ENCODE assay signal across 13 cellular contexts in the genomic region with DNA sequence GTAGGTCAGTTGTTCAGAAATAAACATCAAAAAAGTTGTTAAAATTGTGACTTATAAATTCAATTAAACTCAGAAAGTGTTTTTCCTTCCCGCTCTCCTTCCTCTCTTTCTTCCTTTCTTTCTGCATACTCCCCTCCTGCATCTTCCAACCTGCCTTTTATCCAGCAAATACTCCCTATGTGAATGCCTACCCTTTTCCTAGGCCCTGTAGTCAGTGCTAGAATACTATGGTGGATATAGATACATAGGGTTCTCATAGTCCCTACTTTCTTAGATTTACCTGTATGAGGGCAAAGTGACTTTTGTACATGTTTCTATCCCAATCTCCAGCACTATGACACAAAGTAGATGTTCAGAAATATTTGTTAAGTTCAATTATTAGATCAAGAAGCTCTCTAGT.
"Had no signal": no experiment of that assay in that cellular context is flagged by ENCODE, and none has a peak within 500 bp of the region (broad histone marks: within the 10 kb centered on the region; RNA-seq: fewer than 3 reads in every experiment).

No MANE protein-coding gene starts in this region.

- ATAC-seq: activated CD8-positive, alpha-beta T cell treated with anti-CD3 and anti-CD28 coated beads, Interleukin-2, amount 10 ng/mL, durations not matched to agents 7 days and 5 days; activated naive CD4-positive, alpha-beta T cell treated with anti-CD3 and anti-CD28 coated beads, Interleukin-2, amount 50 U/mL, for 72 hours; activated T-cell treated with anti-CD3 and anti-CD28 coated beads, Interleukin-2, amount 50 U/mL, for 72 hours; left ventricle myocardium superior; natural killer cell treated with Interleukin-12 subunit alpha and Interleukin-12 subunit beta and Interleukin-15 and Interleukin-18, amount 100 ng/mL, for 72 hours; stimulated activated naive CD8-positive, alpha-beta T cell treated with anti-CD3 and anti-CD28 coated beads, Interleukin-15, Interleukin-2, amounts not matched to agents 100 U/mL and 50 U/mL, for 24 hours had no signal

- DNase-seq: activated CD4-positive, alpha-beta T cell treated with anti-CD3 and anti-CD28 coated beads for 4 hours; activated CD8-positive, alpha-beta memory T cell treated with anti-CD3 and anti-CD28 coated beads, Interleukin-2, amount 50 U/mL, for 4 hours; activated CD8-positive, alpha-beta T cell treated with anti-CD3 and anti-CD28 coated beads, Interleukin-2, amount 10 ng/mL, durations not matched to agents 7 days and 5 days; activated gamma-delta T cell; activated T-cell treated with anti-CD3 and anti-CD28 coated beads, Interleukin-2, amount 50 U/mL, for 72 hours; effector memory CD4-positive, alpha-beta T cell; left ventricle myocardium superior; stimulated activated CD4-positive, alpha-beta T cell treated with anti-CD3 and anti-CD28 coated beads, Interleukin-4, amount 100 ng/mL, for 4 hours; stimulated activated CD8-positive, alpha-beta memory T cell treated with anti-CD3 and anti-CD28 coated beads, Interleukin-4, amount 100 ng/mL, for 48 hours; stimulated activated naive CD8-positive, alpha-beta T cell treated with anti-CD3 and anti-CD28 coated beads, Interleukin-15, Interleukin-2, amounts not matched to agents 100 U/mL and 50 U/mL, for 24 hours; trophoblast cell had no signal
